28 cellular contexts compared by ENCODE assay signal in genomic region chr10:132697568-132698200, GRCh38.
DNase-seq lines count a peak whose midpoint lies in the region; ATAC-seq and TF ChIP-seq lines count a peak whose summit lies in the region.
"Had no signal": no experiment of that assay in that cellular context is flagged by ENCODE, and none has a peak within 500 bp of the region (broad histone marks: within the 10 kb centered on the region; RNA-seq: fewer than 3 reads in every experiment).

No MANE protein-coding gene starts in this region.

- H3K36me3 Mint-ChIP-seq in activated naive CD4-positive, alpha-beta T cell treated with anti-CD3 and anti-CD28 coated beads, Interleukin-2, amount 10 ng/mL, durations not matched to agents 7 days and 5 days = peaks cover 12% of the 10 kb centered on the region
- H3K36me3 Mint-ChIP-seq in activated naive CD4-positive, alpha-beta T cell treated with anti-CD3 and anti-CD28 coated beads for 36 hours (ENCODE audit: low read depth) = peaks cover 21% of the 10 kb centered on the region
- peaks cover 3% of the 10 kb centered on the region for H3K36me3 Mint-ChIP-seq in endodermal cell (ENCODE audit: low read depth)
- H3K36me3 Mint-ChIP-seq in activated CD4-positive, alpha-beta T cell treated with anti-CD3 and anti-CD28 coated beads, Interleukin-2, amount 10 ng/mL, durations not matched to agents 24 days and 14 days (ENCODE audit: low read depth) = peaks cover 14% of the 10 kb centered on the region

- TF ChIP-seq CTCF in endodermal cell (conservative IDR thresholded peaks at IDR 0.05) = no peak
- TF ChIP-seq CTCF in mucosa of descending colon (IDR thresholded peaks at IDR 0.05) = no peak
- TF ChIP-seq CTCF in tibial artery (IDR thresholded peaks at IDR 0.05) = no peak

- no peaks in the 10 kb centered on the region for H3K27me3 Mint-ChIP-seq in activated naive CD4-positive, alpha-beta T cell treated with anti-CD3 and anti-CD28 coated beads, Interleukin-2, amount 10 ng/mL, durations not matched to agents 7 days and 5 days
- no peaks in the 10 kb centered on the region for H3K27me3 Mint-ChIP-seq in activated naive CD4-positive, alpha-beta T cell treated with anti-CD3 and anti-CD28 coated beads for 36 hours (ENCODE audit: low read depth)
- H3K27me3 Mint-ChIP-seq in endodermal cell (ENCODE audit: insufficient read depth) = no peaks in the 10 kb centered on the region
- no peaks in the 10 kb centered on the region for H3K27me3 Mint-ChIP-seq in activated CD4-positive, alpha-beta T cell treated with anti-CD3 and anti-CD28 coated beads, Interleukin-2, amount 10 ng/mL, durations not matched to agents 24 days and 14 days
- H3K27me3 Mint-ChIP-seq: activated B cell treated with CpG ODN at 0.5 μM for 24 hours; CD4-positive, alpha-beta memory T cell had no signal

- 93% methylated on average over 16 to 21 of the region's 21 CpGs for WGBS in endodermal cell (ENCODE audit: insufficient coverage in 1 of 2, insufficient read length in 1 of 2), 2 experiments

- H3K27ac Mint-ChIP-seq in activated naive CD4-positive, alpha-beta T cell treated with anti-CD3 and anti-CD28 coated beads, Interleukin-2, amount 10 ng/mL, durations not matched to agents 7 days and 5 days = peak overlapping the region; percentile 3
- no peak overlapping the region for H3K27ac Mint-ChIP-seq in activated naive CD4-positive, alpha-beta T cell treated with anti-CD3 and anti-CD28 coated beads for 36 hours
- H3K27ac Mint-ChIP-seq in endodermal cell = no peak overlapping the region
- no peak overlapping the region for H3K27ac Mint-ChIP-seq in activated CD4-positive, alpha-beta T cell treated with anti-CD3 and anti-CD28 coated beads, Interleukin-2, amount 10 ng/mL, durations not matched to agents 24 days and 14 days
- H3K27ac Mint-ChIP-seq: activated B cell treated with CpG ODN at 0.5 μM for 24 hours, progenitor cell of endocrine pancreas had no signal

- H3K4me1 Mint-ChIP-seq in activated naive CD4-positive, alpha-beta T cell treated with anti-CD3 and anti-CD28 coated beads, Interleukin-2, amount 10 ng/mL, durations not matched to agents 7 days and 5 days = peaks cover 25% of the 10 kb centered on the region
- H3K4me1 Mint-ChIP-seq in activated naive CD4-positive, alpha-beta T cell treated with anti-CD3 and anti-CD28 coated beads for 36 hours (ENCODE audit: low read depth) = no peaks in the 10 kb centered on the region
- H3K4me1 Mint-ChIP-seq in endodermal cell = no peaks in the 10 kb centered on the region
- peaks cover 22% of the 10 kb centered on the region for H3K4me1 Mint-ChIP-seq in activated CD4-positive, alpha-beta T cell treated with anti-CD3 and anti-CD28 coated beads, Interleukin-2, amount 10 ng/mL, durations not matched to agents 24 days and 14 days
- H3K4me1 Mint-ChIP-seq: activated B cell treated with CpG ODN at 0.5 μM for 24 hours had no signal

- H3K4me1 ChIP-seq in endodermal cell (ENCODE audit: control insufficient read depth, insufficient read depth, low read length) (no peaks in the 10 kb centered on the region), mucosa of descending colon (ENCODE audit: low read depth) (peaks cover 17% of the 10 kb centered on the region), tibial artery (peaks cover 0 to 30% (median 15%) of the 10 kb centered on the region in 4 donors)
- H3K4me1 ChIP-seq: SJCRH30 had no signal

- H3K9ac ChIP-seq in endodermal cell (ENCODE audit: extremely low read depth, low read length, poor library complexity, severe bottlenecking) = no peak overlapping the region

- no peak overlapping the region for H3K4me3 Mint-ChIP-seq in activated naive CD4-positive, alpha-beta T cell treated with anti-CD3 and anti-CD28 coated beads, Interleukin-2, amount 10 ng/mL, durations not matched to agents 7 days and 5 days
- H3K4me3 Mint-ChIP-seq in activated naive CD4-positive, alpha-beta T cell treated with anti-CD3 and anti-CD28 coated beads for 36 hours = no peak overlapping the region
- H3K4me3 Mint-ChIP-seq in endodermal cell = no peak overlapping the region
- H3K4me3 Mint-ChIP-seq in activated CD4-positive, alpha-beta T cell treated with anti-CD3 and anti-CD28 coated beads, Interleukin-2, amount 10 ng/mL, durations not matched to agents 24 days and 14 days = no peak overlapping the region
- H3K4me3 Mint-ChIP-seq: activated B cell treated with CpG ODN at 0.5 μM for 24 hours; CD4-positive, alpha-beta memory T cell had no signal

- no peak for ATAC-seq in mucosa of descending colon
- ATAC-seq in GM21717 (IDR thresholded peaks at IDR 0.05; ENCODE audit: unreplicated experiment) = no peak
- ATAC-seq: activated naive CD4-positive, alpha-beta T cell treated with anti-CD3 and anti-CD28 coated beads, Interleukin-2, amount 50 U/mL, for 72 hours; GM12878; Panc1 had no signal

- H3K9me3 ChIP-seq in endodermal cell (ENCODE audit: control insufficient read depth, low read length) = peaks cover 22% of the 10 kb centered on the region
- H3K9me3 ChIP-seq in mucosa of descending colon = peaks cover 3% of the 10 kb centered on the region
- no peaks in the 10 kb centered on the region for H3K9me3 ChIP-seq in tibial artery
- H3K9me3 ChIP-seq: SJCRH30, testis had no signal

- H3K4me3 ChIP-seq in endodermal cell (ENCODE audit: low read length) (no peak overlapping the region), mucosa of descending colon (no peak overlapping the region), tibial artery (no peak overlapping the region)
- H3K4me3 ChIP-seq: cardiac muscle cell, GM12878, SJCRH30, testis had no signal

- H3K36me3 ChIP-seq in endodermal cell (ENCODE audit: control insufficient read depth, insufficient read depth, low read length) (no peaks in the 10 kb centered on the region), mucosa of descending colon (ENCODE audit: low read depth) (no peaks in the 10 kb centered on the region), tibial artery (peaks cover 0 to 32% (median 16%) of the 10 kb centered on the region in 3 donors)
- H3K36me3 ChIP-seq: cardiac muscle cell, SJCRH30 had no signal

- no peak for DNase-seq in activated naive CD4-positive, alpha-beta T cell treated with anti-CD3 and anti-CD28 coated beads, Interleukin-2, amount 10 ng/mL, durations not matched to agents 7 days and 5 days
- no peak for DNase-seq in activated naive CD4-positive, alpha-beta T cell treated with anti-CD3 and anti-CD28 coated beads for 36 hours
- DNase-seq in endodermal cell (peak; percentile 20), mucosa of descending colon (peak in 2 of 3 donors; percentile 11 to 31), tibial artery (peak; percentile 9 to 65)
- no peak for DNase-seq in activated CD4-positive, alpha-beta T cell treated with anti-CD3 and anti-CD28 coated beads, Interleukin-2, amount 10 ng/mL, durations not matched to agents 24 days and 14 days
- no peak for DNase-seq in activated CD4-positive, CD25-positive, alpha-beta regulatory T cell (lab: John Stamatoyannopoulos, UW)
- DNase-seq: activated B cell treated with CpG ODN at 0.5 μM for 24 hours; activated CD4-positive, alpha-beta T cell treated with anti-CD3 and anti-CD28 coated beads, Interleukin-2, amount 50 U/mL, for 48 hours; AML-193; anterior cingulate cortex; CD4-positive, alpha-beta memory T cell; EL; hippocampal formation; NCI-H1048; NCI-H187 treated with DMSO at 0.1 percent for 48 hours; NCI-H2171 treated with DMSO at 0.1 percent for 48 hours; NCI-H524; SJCRH30; stimulated activated naive CD4-positive, alpha-beta T cell treated with Interleukin-2 at 50 U/mL for 16 hours; T1000; testis had no signal

- H3K27me3 ChIP-seq in endodermal cell (ENCODE audit: control insufficient read depth, insufficient read depth, low read length, poor library complexity, severe bottlenecking) (no peaks in the 10 kb centered on the region), tibial artery (no peaks in the 10 kb centered on the region)
- H3K27me3 ChIP-seq: cardiac muscle cell, SJCRH30, testis had no signal

- H3K9me3 Mint-ChIP-seq in activated naive CD4-positive, alpha-beta T cell treated with anti-CD3 and anti-CD28 coated beads, Interleukin-2, amount 10 ng/mL, durations not matched to agents 7 days and 5 days = peaks cover 8% of the 10 kb centered on the region
- H3K9me3 Mint-ChIP-seq in activated naive CD4-positive, alpha-beta T cell treated with anti-CD3 and anti-CD28 coated beads for 36 hours = peaks cover 8% of the 10 kb centered on the region
- H3K9me3 Mint-ChIP-seq in endodermal cell = peaks cover 7% of the 10 kb centered on the region
- peaks cover 22% of the 10 kb centered on the region for H3K9me3 Mint-ChIP-seq in activated CD4-positive, alpha-beta T cell treated with anti-CD3 and anti-CD28 coated beads, Interleukin-2, amount 10 ng/mL, durations not matched to agents 24 days and 14 days
- H3K9me3 Mint-ChIP-seq: activated naive CD4-positive, alpha-beta T cell treated with anti-CD3 and anti-CD28 coated beads, Interleukin-2, amount 50 U/mL, for 72 hours had no signal

- no peak overlapping the region for H3K27ac ChIP-seq in endodermal cell (ENCODE audit: low read depth, low read length)
- H3K27ac ChIP-seq in tibial artery = no peak overlapping the region
- H3K27ac ChIP-seq: cardiac muscle cell, SJCRH30, testis had no signal

- intact Hi-C loops in activated naive CD4-positive, alpha-beta T cell treated with anti-CD3 and anti-CD28 coated beads for 36 hours (cut with micrococcal nuclease) = no loop called here
- intact Hi-C loops in mucosa of descending colon (cut with DNase I, micrococcal nuclease) = no loop called here
- intact Hi-C loops in tibial artery (cut with DNase I; ENCODE audit: low total_unique reads) = no loop called here
- intact Hi-C loops in activated CD4-positive, alpha-beta T cell treated with anti-CD3 and anti-CD28 coated beads, Interleukin-2, amount 10 ng/mL, durations not matched to agents 24 days and 14 days (cut with micrococcal nuclease) = no loop called here

- CTCF ChIA-PET in activated naive CD4-positive, alpha-beta T cell treated with anti-CD3 and anti-CD28 coated beads, Interleukin-2, amount 10 ng/mL, durations not matched to agents 7 days and 5 days (lab: Charles Lee) = no interaction called here
- CTCF ChIA-PET in activated naive CD4-positive, alpha-beta T cell treated with anti-CD3 and anti-CD28 coated beads for 36 hours (lab: Charles Lee) = no interaction called here

Comparison
In these comparisons a context has a peak if more than half of its experiments do, and no peak if none do; other contexts are left out.
1. DNase-seq: peak in endodermal cell (single experiment), mucosa of descending colon (2 of 3) and tibial artery (2 of 2); none in activated naive CD4-positive, alpha-beta T cell treated with anti-CD3 and anti-CD28 coated beads, Interleukin-2, amount 10 ng/mL, durations not matched to agents 7 days and 5 days (single experiment), activated naive CD4-positive, alpha-beta T cell treated with anti-CD3 and anti-CD28 coated beads for 36 hours (single experiment), activated CD4-positive, alpha-beta T cell treated with anti-CD3 and anti-CD28 coated beads, Interleukin-2, amount 10 ng/mL, durations not matched to agents 24 days and 14 days (single experiment) and activated CD4-positive, CD25-positive, alpha-beta regulatory T cell (0 of 4).